Comparison of ENCODE assay signal across 15 cellular contexts in the genomic region with DNA sequence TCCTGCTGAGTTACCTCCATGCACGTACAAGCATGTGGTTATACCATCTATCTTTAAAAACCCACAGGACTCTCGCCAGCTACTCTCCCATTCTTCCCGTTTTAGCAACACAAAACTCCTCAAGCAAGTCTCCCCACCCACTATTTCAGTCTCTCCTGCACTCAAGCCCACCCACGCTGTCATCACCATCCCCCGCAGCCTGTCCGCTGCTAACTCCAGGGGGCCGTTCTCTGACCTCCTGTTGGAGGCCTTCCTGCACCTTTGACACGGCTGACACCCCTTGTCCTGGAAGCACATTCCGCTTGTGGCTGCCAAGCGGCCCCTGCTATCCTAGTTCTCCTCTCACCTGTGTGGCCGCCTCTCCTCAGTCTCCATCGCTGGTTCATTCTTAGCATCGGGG.
"Had no signal": no experiment of that assay in that cellular context is flagged by ENCODE, and none has a peak within 500 bp of the region (broad histone marks: within the 10 kb centered on the region; RNA-seq: fewer than 3 reads in every experiment).

No MANE protein-coding gene starts in this region.

- H3K4me3 Mint-ChIP-seq: activated T-cell treated with anti-CD3 and anti-CD28 coated beads, Interleukin-2, amount 50 U/mL, for 24 hours; dendritic cell treated with granulocyte-macrophage colony-stimulating factor and Interleukin-4, amounts not matched to agents 40 ng/mL and 50 ng/mL, for 4 days; mesothelial cell of epicardium; stimulated activated naive CD8-positive, alpha-beta T cell treated with anti-CD3 and anti-CD28 coated beads, Interleukin-15, Interleukin-2, amounts not matched to agents 100 ng/mL and 50 ng/mL, for 24 hours had no signal

- H3K36me3 ChIP-seq: lower lobe of right lung, sigmoid colon had no signal

- H3K27ac ChIP-seq: body of pancreas, lower lobe of right lung, psoas muscle, sigmoid colon had no signal

- H3K9me3 Mint-ChIP-seq: activated T-cell treated with anti-CD3 and anti-CD28 coated beads, Interleukin-2, amount 50 U/mL, for 24 hours; dendritic cell treated with granulocyte-macrophage colony-stimulating factor and Interleukin-4, amounts not matched to agents 40 ng/mL and 50 ng/mL, for 4 days; mesothelial cell of epicardium; stimulated activated naive CD8-positive, alpha-beta T cell treated with anti-CD3 and anti-CD28 coated beads, Interleukin-15, Interleukin-2, amounts not matched to agents 100 ng/mL and 50 ng/mL, for 24 hours had no signal

- H3K4me3 ChIP-seq: body of pancreas, lower lobe of right lung, psoas muscle, sigmoid colon had no signal

- H3K36me3 Mint-ChIP-seq: mesothelial cell of epicardium; naive thymus-derived CD4-positive, alpha-beta T cell had no signal

- H3K9me3 ChIP-seq: body of pancreas, lower lobe of right lung, psoas muscle, sigmoid colon had no signal

- H3K27ac Mint-ChIP-seq: activated T-cell treated with anti-CD3 and anti-CD28 coated beads, Interleukin-2, amount 50 U/mL, for 24 hours; dendritic cell treated with granulocyte-macrophage colony-stimulating factor and Interleukin-4, amounts not matched to agents 40 ng/mL and 50 ng/mL, for 4 days; mesothelial cell of epicardium; stimulated activated naive CD8-positive, alpha-beta T cell treated with anti-CD3 and anti-CD28 coated beads, Interleukin-15, Interleukin-2, amounts not matched to agents 100 ng/mL and 50 ng/mL, for 24 hours had no signal

- DNase-seq: activated gamma-delta T cell; activated T-cell treated with anti-CD3 and anti-CD28 coated beads, Interleukin-2, amount 50 U/mL, for 24 hours; body of pancreas; hippocampal formation; kidney glomerular epithelial cell; lower lobe of right lung; occipital lobe; psoas muscle; sigmoid colon; stimulated activated CD4-positive, alpha-beta T cell treated with anti-CD3 and anti-CD28 coated beads, Interleukin-2, amount 100 ng/mL, for 48 hours; T-helper 2 cell had no signal

- ATAC-seq: body of pancreas; naive thymus-derived CD4-positive, alpha-beta T cell; psoas muscle had no signal
